10 cellular contexts compared by ENCODE assay signal in genomic region chr5:176630681-176631222, GRCh38. TPM values are rescaled to one million over a fixed set of nuclear protein-coding genes. Genes with fewer than 3 reads are reported as not detected.
DNase-seq lines count a peak whose midpoint lies in the region; ATAC-seq and TF ChIP-seq lines count a peak whose summit lies in the region.
"Had no signal": no experiment of that assay in that cellular context is flagged by ENCODE, and none has a peak within 500 bp of the region (broad histone marks: within the 10 kb centered on the region; RNA-seq: fewer than 3 reads in every experiment).

No MANE protein-coding gene starts in this region.

- TF ChIP-seq CTCF in activated B cell treated with CpG ODN at 0.5 μM for 24 hours (IDR thresholded peaks at IDR 0.05): no peak
- TF ChIP-seq CTCF in mucosa of descending colon (IDR thresholded peaks at IDR 0.05): no peak

- H3K9ac ChIP-seq in iPS-15b (ENCODE audit: low read depth, low read length) (no peak overlapping the region), subcutaneous abdominal adipose tissue (ENCODE audit: low read length in 5 of 5) (no peak overlapping the region)

- CTCF ChIA-PET in activated B cell treated with CpG ODN at 0.5 μM for 24 hours (lab: Charles Lee): interaction anchor here (1.0 to 2.9 kb wide), 5 partner anchors 9 to 56 kb away, joined by 3 to 15 read pairs (median 4); partner anchors contain the start of gene TSPAN17

- H3K4me1 Mint-ChIP-seq in activated CD4-positive, alpha-beta T cell treated with anti-CD3 and anti-CD28 coated beads, Interleukin-2, amount 10 ng/mL, durations not matched to agents 24 days and 14 days: peaks cover 9% of the 10 kb centered on the region
- H3K4me1 Mint-ChIP-seq in activated B cell treated with CpG ODN at 0.5 μM for 24 hours: peaks cover 55% of the 10 kb centered on the region

- H3K27ac Mint-ChIP-seq in activated CD4-positive, alpha-beta T cell treated with anti-CD3 and anti-CD28 coated beads, Interleukin-2, amount 10 ng/mL, durations not matched to agents 24 days and 14 days: peak overlapping the region; percentile 53
- no peak overlapping the region for H3K27ac Mint-ChIP-seq in activated B cell treated with CpG ODN at 0.5 μM for 24 hours

- H3K4me1 ChIP-seq in iPS-15b (ENCODE audit: control insufficient read depth, insufficient read depth, low read length) (peaks cover 7% of the 10 kb centered on the region), subcutaneous abdominal adipose tissue (ENCODE audit: control insufficient read depth in 5 of 5, insufficient read depth in 5 of 5, low read length in 5 of 5) (peaks cover 0 to 15% (median 10%) of the 10 kb centered on the region in 5 donors), mucosa of descending colon (ENCODE audit: low read depth) (peaks cover 12% of the 10 kb centered on the region)

- H3K36me3 Mint-ChIP-seq in activated CD4-positive, alpha-beta T cell treated with anti-CD3 and anti-CD28 coated beads, Interleukin-2, amount 10 ng/mL, durations not matched to agents 24 days and 14 days (ENCODE audit: low read depth): no peaks in the 10 kb centered on the region
- no peaks in the 10 kb centered on the region for H3K36me3 Mint-ChIP-seq in activated B cell treated with CpG ODN at 0.5 μM for 24 hours (ENCODE audit: low read depth)

- H3K4me3 Mint-ChIP-seq in activated CD4-positive, alpha-beta T cell treated with anti-CD3 and anti-CD28 coated beads, Interleukin-2, amount 10 ng/mL, durations not matched to agents 24 days and 14 days: peak overlapping the region; percentile 51
- H3K4me3 Mint-ChIP-seq in activated B cell treated with CpG ODN at 0.5 μM for 24 hours: peak overlapping the region; percentile 77

- no peaks in the 10 kb centered on the region for H3K9me3 ChIP-seq in iPS-15b (ENCODE audit: control insufficient read depth, insufficient read depth, low read length)
- H3K9me3 ChIP-seq in subcutaneous abdominal adipose tissue (ENCODE audit: control insufficient read depth in 5 of 5, low read length in 5 of 5): peaks cover 0 to 5% (median 3%) of the 10 kb centered on the region in 5 donors
- H3K9me3 ChIP-seq in mucosa of descending colon: no peaks in the 10 kb centered on the region

- intact Hi-C loops in activated CD4-positive, alpha-beta T cell treated with anti-CD3 and anti-CD28 coated beads, Interleukin-2, amount 10 ng/mL, durations not matched to agents 24 days and 14 days (cut with micrococcal nuclease): no loop called here
- intact Hi-C loops in activated B cell treated with CpG ODN at 0.5 μM for 24 hours (cut with micrococcal nuclease) (loop anchor here (1.0 to 5.0 kb wide), 4 partner anchors 11 to 93 kb away; partner anchors contain the start of genes GPRIN1, RNF44 and TSPAN17), mucosa of descending colon (cut with DNase I, micrococcal nuclease) (no loop called here)

- H3K9me3 Mint-ChIP-seq in activated CD4-positive, alpha-beta T cell treated with anti-CD3 and anti-CD28 coated beads, Interleukin-2, amount 10 ng/mL, durations not matched to agents 24 days and 14 days: no peaks in the 10 kb centered on the region
- peaks cover 5% of the 10 kb centered on the region for H3K9me3 Mint-ChIP-seq in activated B cell treated with CpG ODN at 0.5 μM for 24 hours

- H3K27me3 ChIP-seq in iPS-15b (ENCODE audit: control insufficient read depth, insufficient read depth, low read length) (peaks cover 48% of the 10 kb centered on the region), subcutaneous abdominal adipose tissue (ENCODE audit: control insufficient read depth in 5 of 5, insufficient read depth in 4 of 5, low read length in 5 of 5) (peaks cover 60 to 91% (median 79%) of the 10 kb centered on the region in 5 donors)

- H3K4me3 ChIP-seq in iPS-15b (ENCODE audit: low read depth, low read length) (peak overlapping the region; percentile 95), subcutaneous abdominal adipose tissue (ENCODE audit: low read depth in 1 of 5, low read length in 5 of 5) (peak overlapping the region in 3 of 5 donors; percentile 19 to 46 (median 46)), mucosa of descending colon (no peak overlapping the region)

- peaks cover 80% of the 10 kb centered on the region for H3K27me3 Mint-ChIP-seq in activated CD4-positive, alpha-beta T cell treated with anti-CD3 and anti-CD28 coated beads, Interleukin-2, amount 10 ng/mL, durations not matched to agents 24 days and 14 days
- H3K27me3 Mint-ChIP-seq in activated B cell treated with CpG ODN at 0.5 μM for 24 hours: peaks cover 31% of the 10 kb centered on the region

- POLR2A ChIA-PET in activated B cell treated with CpG ODN at 0.5 μM for 24 hours (lab: Charles Lee): interaction anchor here (0.6 to 2.7 kb wide), 7 partner anchors 9 to 272 kb away, joined by 4 to 29 read pairs (median 7); partner anchors contain the start of genes RNF44 and TSPAN17

- no peak overlapping the region for H3K27ac ChIP-seq in subcutaneous abdominal adipose tissue (ENCODE audit: low read depth, low read length)
- H3K27ac ChIP-seq: C4-2B had no signal

- no peaks in the 10 kb centered on the region for H3K36me3 ChIP-seq in iPS-15b (ENCODE audit: control insufficient read depth, insufficient read depth, low read length)
- no peaks in the 10 kb centered on the region for H3K36me3 ChIP-seq in subcutaneous abdominal adipose tissue (ENCODE audit: control insufficient read depth in 5 of 5, insufficient read depth in 5 of 5, low read length in 5 of 5)
- H3K36me3 ChIP-seq in mucosa of descending colon (ENCODE audit: low read depth): no peaks in the 10 kb centered on the region

- ATAC-seq in activated B cell treated with CpG ODN at 0.5 μM for 24 hours (ENCODE audit: low read depth) (peak; percentile 5), mucosa of descending colon (no peak), HG03460 (IDR thresholded peaks at IDR 0.05; ENCODE audit: unreplicated experiment) (no peak)

- no peak for DNase-seq in activated CD4-positive, alpha-beta T cell treated with anti-CD3 and anti-CD28 coated beads, Interleukin-2, amount 10 ng/mL, durations not matched to agents 24 days and 14 days
- DNase-seq in activated CD4-positive, alpha-beta T cell treated with anti-CD3 and anti-CD28 coated beads, Interleukin-2, amount 50 U/mL, for 1 hour: no peak
- no peak for DNase-seq in activated B cell treated with CpG ODN at 0.5 μM for 24 hours
- DNase-seq in mucosa of descending colon: no peak
- DNase-seq in kidney glomerular epithelial cell (lab: John Stamatoyannopoulos, UW): no peak

RNA-seq across cellular contexts. Expression of gene EIF4E1B, which starts 0.3 kb away (rescaled TPM):
- total RNA-seq in activated CD4-positive, alpha-beta T cell treated with anti-CD3 and anti-CD28 coated beads, Interleukin-2, amount 10 ng/mL, durations not matched to agents 24 days and 14 days: not detected in 2 replicates
- total RNA-seq in activated B cell treated with CpG ODN at 0.5 μM for 24 hours (not detected in 2 replicates), mucosa of descending colon (not detected)
- total RNA-seq: H4 had no signal

RNA-seq across cellular contexts. Expression of gene SNCB, which starts 0.4 kb away (rescaled TPM):
- not detected in 2 replicates for total RNA-seq in activated CD4-positive, alpha-beta T cell treated with anti-CD3 and anti-CD28 coated beads, Interleukin-2, amount 10 ng/mL, durations not matched to agents 24 days and 14 days
- total RNA-seq in activated B cell treated with CpG ODN at 0.5 μM for 24 hours: 0.17 TPM in 1 of 2 replicates, not detected in the other
- total RNA-seq in mucosa of descending colon: under 1 TPM in 1 of 3 donors, not detected in 2; 0.89 TPM

RNA-seq across cellular contexts. Expression of gene TSPAN17, which starts 16.5 kb away (rescaled TPM):
- total RNA-seq in activated CD4-positive, alpha-beta T cell treated with anti-CD3 and anti-CD28 coated beads, Interleukin-2, amount 10 ng/mL, durations not matched to agents 24 days and 14 days: 29.3 and 32.0 TPM in 2 replicates
- total RNA-seq in activated B cell treated with CpG ODN at 0.5 μM for 24 hours: 20.7 and 27.7 TPM in 2 replicates
- 10 to 100 TPM; 25.7 to 36.3 (median 31.9) TPM for total RNA-seq in mucosa of descending colon

RNA-seq across cellular contexts. Expression of gene GPRIN1, which starts 20.8 kb away (rescaled TPM):
- 3.7 TPM in 2 replicates for total RNA-seq in activated CD4-positive, alpha-beta T cell treated with anti-CD3 and anti-CD28 coated beads, Interleukin-2, amount 10 ng/mL, durations not matched to agents 24 days and 14 days
- total RNA-seq in activated B cell treated with CpG ODN at 0.5 μM for 24 hours (2.8 and 3.2 TPM in 2 replicates), mucosa of descending colon (1 to 10 TPM; 1.6 to 2.4 (median 1.6) TPM)
